ENCODE assay signal across 24 cellular contexts in genomic region chr12:124094733-124095132, GRCh38.
DNase-seq lines count a peak whose midpoint lies in the region; ATAC-seq and TF ChIP-seq lines count a peak whose summit lies in the region.
"Had no signal": no experiment of that assay in that cellular context is flagged by ENCODE, and none has a peak within 500 bp of the region (broad histone marks: within the 10 kb centered on the region; RNA-seq: fewer than 3 reads in every experiment).

No MANE protein-coding gene starts in this region.

- in situ Hi-C loops in gastrocnemius medialis (cut with MboI; ENCODE audit: low sequenced_read_pairs in 4 of 4), result no loop called here

- H3K36me3 ChIP-seq in lower lobe of right lung, result no peaks in the 10 kb centered on the region
- no peaks in the 10 kb centered on the region for H3K36me3 ChIP-seq in gastrocnemius medialis
- H3K36me3 ChIP-seq: SJSA1, upper lobe of right lung had no signal

- H3K4me3 ChIP-seq in lower lobe of right lung (no peak overlapping the region), gastrocnemius medialis (no peak overlapping the region)
- H3K4me3 ChIP-seq: dorsolateral prefrontal cortex, SJSA1, upper lobe of right lung had no signal

- H3K27me3 ChIP-seq in lower lobe of right lung (ENCODE audit: low read depth) (peaks cover 4% of the 10 kb centered on the region), gastrocnemius medialis (peaks cover 0 to 7% (median 0%) of the 10 kb centered on the region in 3 donors)
- H3K27me3 ChIP-seq: dorsolateral prefrontal cortex had no signal

- CTCF ChIA-PET in HEK293T (lab: Yijun Ruan, JAX), result no interaction called here

- POLR2A ChIA-PET in HEK293T (lab: Yijun Ruan, JAX), result no interaction called here

- H3K4me1 ChIP-seq in lower lobe of right lung, result no peaks in the 10 kb centered on the region
- H3K4me1 ChIP-seq in gastrocnemius medialis, result no peaks in the 10 kb centered on the region
- H3K4me1 ChIP-seq: SJSA1, upper lobe of right lung had no signal

- H3K27ac ChIP-seq in lower lobe of right lung (no peak overlapping the region), gastrocnemius medialis (no peak overlapping the region)
- H3K27ac ChIP-seq: dorsolateral prefrontal cortex, SJSA1, upper lobe of right lung had no signal

- TF ChIP-seq CTCF in lower lobe of right lung (IDR thresholded peaks at IDR 0.05) (no peak), gastrocnemius medialis (IDR thresholded peaks at IDR 0.05 in 4 of 5, conservative IDR thresholded peaks at IDR 0.05 in 1 of 5) (no peak)

- ATAC-seq in lower lobe of right lung (peak; percentile 36 to 54), gastrocnemius medialis (no peak)
- ATAC-seq: activated CD4-positive, CD25-positive, alpha-beta regulatory T cell treated with anti-CD3 and anti-CD28 coated beads, Interleukin-2, amount 50 U/mL, for 24 hours; activated CD8-positive, alpha-beta T cell treated with anti-CD3 and anti-CD28 coated beads, Interleukin-2, amount 10 ng/mL, durations not matched to agents 7 days and 5 days; Panc1; upper lobe of right lung had no signal

- no peak for TF ChIP-seq POLR2A in gastrocnemius medialis (IDR thresholded peaks at IDR 0.05)

- peak; percentile 22 for DNase-seq in NCI-H2107 treated with DMSO at 0.1 percent for 48 hours (lab: John Stamatoyannopoulos, UW; ENCODE audit: unreplicated experiment)
- no peak for DNase-seq in NCI-H2107 (lab: John Stamatoyannopoulos, UW)
- peak; percentile 87 for DNase-seq in NCI-H146 (lab: John Stamatoyannopoulos, UW)
- peak; percentile 69 for DNase-seq in NCI-H748 (lab: John Stamatoyannopoulos, UW; ENCODE audit: unreplicated experiment)
- no peak for DNase-seq in lower lobe of right lung
- DNase-seq in activated CD4-positive, alpha-beta T cell treated with anti-CD3 and anti-CD28 coated beads, Interleukin-2, amount 50 U/mL, for 1 hour, result no peak
- DNase-seq in HEK293T (ENCODE audit: extremely low spot score), result no peak
- no peak for DNase-seq in gastrocnemius medialis
- DNase-seq: 8988T; activated CD8-positive, alpha-beta T cell treated with anti-CD3 and anti-CD28 coated beads, Interleukin-2, amount 10 ng/mL, durations not matched to agents 7 days and 5 days; activated gamma-delta T cell; activated T-cell treated with anti-CD3 and anti-CD28 coated beads for 4 hours; CD8-positive, alpha-beta memory T cell; cerebellar nuclear complex; dorsolateral prefrontal cortex; GOT3; KG1; nucleus accumbens; substantia nigra; T-helper 1 cell; upper lobe of right lung had no signal

- intact Hi-C loops in lower lobe of right lung (cut with DNase I), result no loop called here
- intact Hi-C loops in gastrocnemius medialis (cut with DNase I; ENCODE audit: low total_unique reads), result no loop called here

- H3K9me3 ChIP-seq in lower lobe of right lung, result no peaks in the 10 kb centered on the region
- no peaks in the 10 kb centered on the region for H3K9me3 ChIP-seq in gastrocnemius medialis
- H3K9me3 ChIP-seq: SJSA1, upper lobe of right lung had no signal

TF ChIP-seq in HEK293T, 16 proteins besides CTCF, POLR2A, EP300 and RAD21:
- TF ChIP-seq ARNT (IDR thresholded peaks at IDR 0.05), result no peak
- TF ChIP-seq SUZ12 (IDR thresholded peaks at IDR 0.05), result no peak
- TF ChIP-seq TARDBP (IDR thresholded peaks at IDR 0.05), result no peak
- TF ChIP-seq BHLHE40 (IDR thresholded peaks at IDR 0.05; ENCODE audit: borderline replicate concordance), result no peak
- no peak for TF ChIP-seq ELF4 (IDR thresholded peaks at IDR 0.05)
- no peak for TF ChIP-seq LEF1 (IDR thresholded peaks at IDR 0.05; ENCODE audit: borderline replicate concordance)
- TF ChIP-seq FOXM1 (IDR thresholded peaks at IDR 0.05; ENCODE audit: borderline replicate concordance), result no peak
- TF ChIP-seq L3MBTL2 (conservative IDR thresholded peaks at IDR 0.05), result no peak
- TF ChIP-seq ZNF384 (IDR thresholded peaks at IDR 0.05), result no peak
- TF ChIP-seq CTBP1 (IDR thresholded peaks at IDR 0.05; ENCODE audit: borderline replicate concordance), result no peak
- TF ChIP-seq NFRKB (IDR thresholded peaks at IDR 0.05), result no peak
- TF ChIP-seq FOXK2 (IDR thresholded peaks at IDR 0.05), result no peak
- no peak for TF ChIP-seq HDGF (IDR thresholded peaks at IDR 0.05; ENCODE audit: borderline replicate concordance)
- no peak for TF ChIP-seq PKNOX1 (IDR thresholded peaks at IDR 0.05)
- TF ChIP-seq FOXA1 (IDR thresholded peaks at IDR 0.05), result no peak
- TF ChIP-seq SP1 (IDR thresholded peaks at IDR 0.05), result no peak

Comparison
In these comparisons a context has a peak if more than half of its experiments do, and no peak if none do; other contexts are left out.
1. DNase-seq: peak in NCI-H2107 treated with DMSO at 0.1 percent for 48 hours (single experiment), NCI-H146 (single experiment) and NCI-H748 (single experiment); none in NCI-H2107 (single experiment), lower lobe of right lung (single experiment), activated CD4-positive, alpha-beta T cell treated with anti-CD3 and anti-CD28 coated beads, Interleukin-2, amount 50 U/mL, for 1 hour (single experiment), HEK293T (single experiment) and gastrocnemius medialis (0 of 2).
2. ATAC-seq: peak in lower lobe of right lung (2 of 2); none in gastrocnemius medialis (0 of 2).